Comparison of ENCODE assay signal across 19 cellular contexts in genomic region chr2:42706836-42707235, GRCh38. TPM values are rescaled to one million over a fixed set of nuclear protein-coding genes. Genes with fewer than 3 reads are reported as not detected.
DNase-seq lines count a peak whose midpoint lies in the region; ATAC-seq, FAIRE-seq and TF ChIP-seq lines count a peak whose summit lies in the region.
"Had no signal": no experiment of that assay in that cellular context is flagged by ENCODE, and none has a peak within 500 bp of the region (broad histone marks: within the 10 kb centered on the region; RNA-seq: fewer than 3 reads in every experiment).

No MANE protein-coding gene starts in this region.

- no peak overlapping the region for H2AK5ac ChIP-seq in IMR-90 (ENCODE audit: low read depth, low read length)
- H2AK5ac ChIP-seq in H1 (ENCODE audit: low read depth, low read length): no peak overlapping the region

- CTCF ChIA-PET in IMR-90 (lab: Yijun Ruan, JAX): no interaction called here
- CTCF ChIA-PET in H1 (lab: Charles Lee; ENCODE audit: partially characterized antibody): interaction anchor here (0.6 to 1.1 kb wide), 3 partner anchors 19 to 98 kb away, joined by 3 to 4 read pairs (median 3); no protein-coding TSS in a partner anchor

- no peak for FAIRE-seq in H1 (lab: Jason Lieb, UNC)

- H4K91ac ChIP-seq in IMR-90 (ENCODE audit: insufficient read depth, low read depth, low read length) (no peak overlapping the region), H1 (replicated peaks; ENCODE audit: insufficient read length, low read length) (no peak overlapping the region)

- peaks cover 2% of the 10 kb centered on the region; the same call in 1 of the 2 replicates for H3K4me1 ChIP-seq in IMR-90 (ENCODE audit: control insufficient read depth, insufficient read depth, low read length)
- peaks cover 0 to 8% (median 4%) of the 10 kb centered on the region in 4 experiments; a peak in 3 of 7 replicates for H3K4me1 ChIP-seq in H1 (replicated peaks in 1 of 4; ENCODE audit: control insufficient read depth in 3 of 4, insufficient read depth in 4 of 4, low read length in 3 of 4)
- no peaks in the 10 kb centered on the region for H3K4me1 ChIP-seq in esophagus muscularis mucosa
- H3K4me1 ChIP-seq in left ventricle myocardium inferior: no peaks in the 10 kb centered on the region
- H3K4me1 ChIP-seq: HAP-1 had no signal

- no peak for TF ChIP-seq POLR2A in IMR-90 (IDR thresholded peaks at IDR 0.05; ENCODE audit: low read depth, low read length)
- TF ChIP-seq POLR2A in H1 (IDR thresholded peaks at IDR 0.05; ENCODE audit: control extremely low read depth in 1 of 2, low read depth in 2 of 2, low read length in 2 of 2): no peak
- TF ChIP-seq POLR2A in esophagus muscularis mucosa (IDR thresholded peaks at IDR 0.05; ENCODE audit: low read depth): no peak

- H3K56ac ChIP-seq in IMR-90 (ENCODE audit: extremely low read depth, insufficient read depth, low read length) (no peak overlapping the region), H1 (replicated peaks; ENCODE audit: insufficient read length, low read depth, low read length) (no peak overlapping the region)

- no peaks in the 10 kb centered on the region; the same call in 1 of the 2 replicates for H3K9me1 ChIP-seq in IMR-90 (ENCODE audit: insufficient read depth, low read length)

- no peak overlapping the region for H2BK5ac ChIP-seq in IMR-90 (ENCODE audit: low read depth, low read length, poor library complexity, severe bottlenecking)
- H2BK5ac ChIP-seq in H1 (ENCODE audit: low read depth, low read length): no peak overlapping the region

- H4K8ac ChIP-seq in IMR-90 (ENCODE audit: low read depth in 2 of 2, low read length in 2 of 2) (no peak overlapping the region), H1 (ENCODE audit: extremely low read depth, insufficient read depth, low read length) (no peak overlapping the region)

- no peak overlapping the region for H2BK120ac ChIP-seq in IMR-90 (ENCODE audit: low read depth, low read length)
- no peak overlapping the region for H2BK120ac ChIP-seq in H1 (replicated peaks; ENCODE audit: low read depth, low read length)

- H3K79me2 ChIP-seq in H1 (ENCODE audit: control insufficient read depth in 1 of 2, insufficient read depth in 2 of 2, low read length in 2 of 2): no peaks in the 10 kb centered on the region

- DNase-seq in IMR-90 (no peak), H1 (ENCODE audit: low read depth in 1 of 2, low spot score in 2 of 2) (no peak), left kidney (ENCODE audit: low read depth, low spot score) (peak; percentile 10), NCI-H2171 (lab: John Stamatoyannopoulos, UW) (no peak), esophagus muscularis mucosa (ENCODE audit: extremely low spot score) (no peak), left ventricle myocardium inferior (no peak)
- DNase-seq: ACHN, COR-L47, EL, MV-4-11, NCI-H1417 treated with DMSO at 0.1 percent for 48 hours, NCI-H2029, NCI-H510A, NCI-H774, PC-9 had no signal

- TF ChIP-seq CTCF in IMR-90 (conservative IDR thresholded peaks at IDR 0.05; ENCODE audit: low read depth, low read length): no peak
- TF ChIP-seq CTCF in H1 (IDR thresholded peaks at IDR 0.05; ENCODE audit: control extremely low read depth in 1 of 3, insufficient read depth in 1 of 3, low read depth in 1 of 3, low read length in 3 of 3): no peak
- no peak for TF ChIP-seq CTCF in esophagus muscularis mucosa (IDR thresholded peaks at IDR 0.05)
- no peak for TF ChIP-seq CTCF in left ventricle myocardium inferior (IDR thresholded peaks at IDR 0.05; ENCODE audit: borderline replicate concordance)

- H4K20me1 ChIP-seq in IMR-90 (ENCODE audit: insufficient read depth, low read length) (no peaks in the 10 kb centered on the region), H1 (replicated peaks in 1 of 2; ENCODE audit: control insufficient read depth in 1 of 2, insufficient read depth in 2 of 2, low read length in 2 of 2) (peaks cover 0 to 2% of the 10 kb centered on the region in 2 experiments)

- BruUV-seq in IMR-90 (replicated peaks; lab: Mats Ljungman, UMichigan): no TSS peak

- H2BK12ac ChIP-seq in H1 (ENCODE audit: low read depth, low read length): no peak overlapping the region

- peaks cover 14% of the 10 kb centered on the region for H3K36me3 ChIP-seq in IMR-90 (ENCODE audit: control insufficient read depth, insufficient read depth, low read length)
- peaks cover 2 to 61% (median 19%) of the 10 kb centered on the region in 4 experiments; a peak in 7 of 8 replicates for H3K36me3 ChIP-seq in H1 (ENCODE audit: control insufficient read depth in 2 of 4, insufficient read depth in 4 of 4, low read length in 3 of 4)
- H3K36me3 ChIP-seq in esophagus muscularis mucosa: peaks cover 11 to 51% (median 34%) of the 10 kb centered on the region in 4 donors
- peaks cover 34% of the 10 kb centered on the region for H3K36me3 ChIP-seq in left ventricle myocardium inferior

- H4K5ac ChIP-seq in IMR-90 (ENCODE audit: low read depth, low read length): no peak overlapping the region
- H4K5ac ChIP-seq in H1 (ENCODE audit: insufficient read length, low read depth, low read length): peak overlapping the region; percentile 35

- in situ Hi-C loops in IMR-90 (cut with MboI; ENCODE audit: low sequenced_read_pairs): no loop called here

- no peaks in the 10 kb centered on the region for H3K27me3 ChIP-seq in IMR-90 (ENCODE audit: control insufficient read depth, insufficient read depth, low read length)
- no peaks in the 10 kb centered on the region for H3K27me3 ChIP-seq in H1 (replicated peaks in 1 of 4; ENCODE audit: control insufficient read depth in 3 of 4, extremely low read depth in 1 of 4, insufficient read depth in 3 of 4, low read length in 3 of 4)
- H3K27me3 ChIP-seq in esophagus muscularis mucosa: no peaks in the 10 kb centered on the region
- H3K27me3 ChIP-seq in left ventricle myocardium inferior (ENCODE audit: low read depth): no peaks in the 10 kb centered on the region

- TF ChIP-seq RAD21 in IMR-90 (IDR thresholded peaks at IDR 0.05; ENCODE audit: low read length): no peak
- TF ChIP-seq RAD21 in H1 (IDR thresholded peaks at IDR 0.05 in 1 of 2, conservative IDR thresholded peaks at IDR 0.05 in 1 of 2; ENCODE audit: low read depth in 2 of 2, low read length in 2 of 2): no peak

- H3K79me1 ChIP-seq in IMR-90 (ENCODE audit: low read depth in 1 of 2, low read length in 2 of 2) (peaks cover 0 to 4% of the 10 kb centered on the region in 2 experiments; a peak in 2 of 4 replicates), H1 (ENCODE audit: low read depth, low read length) (no peaks in the 10 kb centered on the region)

- no peaks in the 10 kb centered on the region; the same call in 1 of the 2 replicates for H3K23me2 ChIP-seq in H1 (ENCODE audit: low read depth, low read length)

- H3K4ac ChIP-seq in IMR-90 (ENCODE audit: low read depth, low read length) (no peak overlapping the region), H1 (replicated peaks; ENCODE audit: insufficient read length, low read depth, low read length) (no peak overlapping the region)

- H3K9me3 ChIP-seq in IMR-90 (ENCODE audit: control insufficient read depth, insufficient read depth, low read length) (no peaks in the 10 kb centered on the region), H1 (ENCODE audit: insufficient read depth in 2 of 2, low read depth in 1 of 2, low read length in 1 of 2) (no peaks in the 10 kb centered on the region), esophagus muscularis mucosa (no peaks in the 10 kb centered on the region), left ventricle myocardium inferior (replicated peaks) (no peaks in the 10 kb centered on the region)
- H3K9me3 ChIP-seq: HAP-1 had no signal

- H3K9ac ChIP-seq in IMR-90 (ENCODE audit: low read depth, low read length) (no peak overlapping the region), H1 (replicated peaks in 1 of 4; ENCODE audit: extremely low read depth in 1 of 4, low read depth in 3 of 4, low read length in 3 of 4) (no peak overlapping the region)

- H2BK15ac ChIP-seq in IMR-90 (ENCODE audit: low read depth, low read length) (no peak overlapping the region), H1 (ENCODE audit: low read length) (no peak overlapping the region)

- intact Hi-C loops in IMR-90 (cut with micrococcal nuclease): loop anchor here (5.0 kb wide), 1 partner anchor 95 kb away; no protein-coding TSS in a partner anchor
- intact Hi-C loops in esophagus muscularis mucosa (cut with DNase I): no loop called here
- intact Hi-C loops in left ventricle myocardium inferior (cut with micrococcal nuclease): no loop called here

- POLR2A ChIA-PET in IMR-90 (lab: Charles Lee; ENCODE audit: unreplicated experiment): no interaction called here
- POLR2A ChIA-PET in H1 (lab: Charles Lee; ENCODE audit: partially characterized antibody): interaction anchor here (1.5 kb wide), 1 partner anchor 11 kb away, joined by 4 read pairs; no protein-coding TSS in a partner anchor

- H3K4me2 ChIP-seq in IMR-90 (ENCODE audit: low read depth, low read length) (no peak overlapping the region), H1 (ENCODE audit: insufficient read depth in 1 of 2, low read depth in 2 of 2, low read length in 2 of 2) (peak overlapping the region in 1 of 2 experiments; percentile 23; a peak in 1 of 4 replicates)
- H3K4me2 ChIP-seq: PC-9 had no signal

- ATAC-seq in IMR-90 (ENCODE audit: low read depth): peak; percentile 57
- no peak for ATAC-seq in HG02610 (IDR thresholded peaks at IDR 0.05; ENCODE audit: unreplicated experiment)

- H3K4me3 ChIP-seq in IMR-90 (ENCODE audit: insufficient read depth, low read depth, low read length) (no peak overlapping the region), H1 (ENCODE audit: extremely low read depth in 1 of 4, insufficient read depth in 2 of 4, low read depth in 3 of 4, low read length in 4 of 4) (no peak overlapping the region), esophagus muscularis mucosa (no peak overlapping the region), left ventricle myocardium inferior (no peak overlapping the region)
- H3K4me3 ChIP-seq: HAP-1, PC-9 had no signal

- H3K23ac ChIP-seq in IMR-90 (ENCODE audit: low read depth, low read length) (no peak overlapping the region), H1 (ENCODE audit: insufficient read length) (no peak overlapping the region)

- TF ChIP-seq EP300 in H1 (IDR thresholded peaks at IDR 0.05; ENCODE audit: borderline replicate concordance in 1 of 2, low read depth in 2 of 2, low read length in 2 of 2) (no peak), esophagus muscularis mucosa (IDR thresholded peaks at IDR 0.05) (no peak)

- H3K27ac ChIP-seq in IMR-90 (ENCODE audit: insufficient read depth, low read length) (no peak overlapping the region), H1 (ENCODE audit: low read depth, low read length) (no peak overlapping the region), esophagus muscularis mucosa (replicated peaks in 1 of 4) (no peak overlapping the region), left ventricle myocardium inferior (replicated peaks) (no peak overlapping the region)
- H3K27ac ChIP-seq: PC-9 had no signal

- H3K14ac ChIP-seq in IMR-90 (replicated peaks; ENCODE audit: low read depth, low read length): no peak overlapping the region
- no peak overlapping the region for H3K14ac ChIP-seq in H1 (ENCODE audit: insufficient read length)

- H2AFZ ChIP-seq in IMR-90 (replicated peaks; ENCODE audit: low read length, poor library complexity): no peak overlapping the region
- no peak overlapping the region for H2AFZ ChIP-seq in H1 (ENCODE audit: low read length)
- H2AFZ ChIP-seq: PC-9 had no signal

- 100% methylated on average over 1 of the region's 3 CpGs; no CpG with 5 or more reads in 1 of the 2 experiments for WGBS in IMR-90 (ENCODE audit: extremely low coverage in 2 of 2, insufficient read length in 1 of 2), 2 experiments
- 45% methylated on average over 3 of the region's 3 CpGs; no CpG with 5 or more reads in 1 of the 2 experiments for WGBS in H1 (ENCODE audit: extremely low coverage in 1 of 2, insufficient coverage in 1 of 2, insufficient read length in 1 of 2, insufficient replicate concordance in 2 of 2, low coverage in 1 of 2, low lambda C conversion rate in 2 of 2, missing lambda C conversion rate in 1 of 2), 2 experiments
- WGBS in esophagus muscularis mucosa: 71% methylated on average over 3 of the region's 3 CpGs

- H2BK20ac ChIP-seq in IMR-90 (ENCODE audit: low read depth, low read length) (no peak overlapping the region), H1 (ENCODE audit: low read length) (no peak overlapping the region)

- dilution Hi-C loops in IMR-90 (cut with HindIII; ENCODE audit: low sequenced_read_pairs, unreplicated experiment): no loop called here

- no peak overlapping the region for H3K18ac ChIP-seq in IMR-90 (ENCODE audit: low read depth, low read length)
- no peak overlapping the region for H3K18ac ChIP-seq in H1 (ENCODE audit: extremely low read depth, low read length)

- H2AK9ac ChIP-seq in IMR-90 (replicated peaks; ENCODE audit: low read depth, low read length, poor library complexity): no peak overlapping the region

RNA-seq across cellular contexts. Expression of gene OXER1, which starts 57.1 kb away (rescaled TPM):
- not detected in 2 replicates for total RNA-seq in IMR-90 (2012; rRNA removed)
- not detected in 2 replicates for polyA plus RNA-seq in IMR-90 (2012; rRNA removed)
- polyA plus RNA-seq in IMR-90 (2012; cell fraction: cytosol; rRNA removed): not detected in 2 replicates
- polyA plus RNA-seq in IMR-90 (2012; cell fraction: nucleus; rRNA removed; ENCODE audit: low replicate concordance): 0.03 and 0.08 TPM in 2 replicates
- total RNA-seq in H1 (2021; fragmentation: NEBNext Ultra II Directional; extraction: Animal tissue kit (Norgen Biotek cat#: 25700)): 1.2 and 1.3 TPM in 2 replicates
- polyA plus RNA-seq in H1 (2011; rRNA removed): 2.9 and 3.7 TPM in 2 replicates
- 1.8 TPM for polyA plus RNA-seq in H1 (2011; cell fraction: cytosol; rRNA removed)
- polyA plus RNA-seq in H1 (2011; cell fraction: nucleus; rRNA removed): 6.2 TPM
- 1.3 to 2.9 TPM (median 2.4 TPM) in 4 replicates for polyA plus RNA-seq in H1 (2012, experiment 1 of 2)
- 0.71 TPM for polyA plus RNA-seq in H1 (2012, experiment 2 of 2)
- polyA plus RNA-seq in H1 (2013, experiment 1 of 2): 0.65 TPM
- polyA plus RNA-seq in H1 (2013, experiment 2 of 2): 0.46 TPM
- 1.0 and 1.8 TPM in 2 replicates for polyA minus RNA-seq in H1 (2011; rRNA and poly(A)+ RNA removed)
- 0.81 TPM for polyA minus RNA-seq in H1 (2011; cell fraction: cytosol; rRNA and poly(A)+ RNA removed)
- polyA minus RNA-seq in H1 (2011; cell fraction: nucleus; rRNA and poly(A)+ RNA removed): 2.7 TPM
- 1 to 10 TPM in 1 of 4 donors, under 1 TPM in 3; 0.42 to 1.3 (median 0.61) TPM for total RNA-seq in esophagus muscularis mucosa
- total RNA-seq in left ventricle myocardium inferior: 0.36 TPM
- total RNA-seq: HT-29, PC-9, SK-MEL-5 had no signal
